In the genomic region with DNA sequence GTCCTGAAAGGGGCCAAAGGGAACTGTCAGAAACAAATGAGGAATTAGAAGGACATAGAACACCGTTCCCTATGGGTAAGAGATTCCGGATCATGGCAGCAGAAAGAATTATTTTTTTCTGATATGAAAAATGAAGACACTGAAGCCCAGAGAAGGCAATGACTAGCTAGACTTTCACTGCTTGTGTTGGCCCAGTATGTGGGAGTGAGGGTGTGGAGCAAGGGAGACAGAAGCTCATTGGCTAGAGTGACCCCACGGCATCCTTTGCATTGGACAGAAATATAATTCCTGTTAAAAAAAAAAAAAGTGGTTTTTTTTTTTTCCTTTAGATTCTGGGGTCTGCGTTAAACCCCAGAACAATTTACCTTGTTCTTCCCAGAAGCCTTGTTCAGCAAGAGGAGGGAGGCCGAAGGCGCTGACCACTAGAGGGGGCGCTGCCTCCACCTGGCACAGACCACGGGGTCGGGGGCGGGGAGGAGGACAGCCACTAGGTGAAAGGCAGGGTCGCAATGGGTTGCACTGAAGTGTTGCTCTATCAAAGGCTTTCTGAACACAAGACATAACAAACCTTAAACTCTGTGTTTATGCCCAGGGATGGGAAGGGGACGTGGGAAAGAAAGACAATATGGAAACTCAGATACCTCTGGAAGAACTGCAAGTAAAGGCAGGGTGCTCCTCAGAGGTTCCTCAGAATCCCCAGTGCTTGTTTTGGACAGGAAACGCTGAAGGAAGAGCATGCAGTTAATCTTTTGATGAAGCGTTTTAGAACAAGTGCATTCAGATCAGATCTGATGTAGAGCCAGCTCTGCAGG, we compare ENCODE assay signal across 9 cellular contexts.
DNase-seq lines count a peak whose midpoint lies in the region; ATAC-seq, FAIRE-seq and TF ChIP-seq lines count a peak whose summit lies in the region.
"Had no signal": no experiment of that assay in that cellular context is flagged by ENCODE, and none has a peak within 500 bp of the region (broad histone marks: within the 10 kb centered on the region; RNA-seq: fewer than 3 reads in every experiment).

No MANE protein-coding gene starts in this region.

- peaks cover 39% of the 10 kb centered on the region for H3K27me3 Mint-ChIP-seq in nephron (ENCODE audit: low read depth)

- peaks cover 57% of the 10 kb centered on the region for H3K4me1 Mint-ChIP-seq in nephron

- no peaks in the 10 kb centered on the region; a peak in 1 of 7 replicates for H3K27me3 ChIP-seq in H1 (replicated peaks in 1 of 4; ENCODE audit: control insufficient read depth in 3 of 4, extremely low read depth in 1 of 4, insufficient read depth in 3 of 4, low read length in 3 of 4)

- TF ChIP-seq POLR2A in H1 (IDR thresholded peaks at IDR 0.05; ENCODE audit: control extremely low read depth in 1 of 2, low read depth in 2 of 2, low read length in 2 of 2): no peak

- H3K14ac ChIP-seq in H1 (ENCODE audit: insufficient read length): no peak overlapping the region

- H3K9me3 ChIP-seq in H1 (ENCODE audit: insufficient read depth in 2 of 2, low read depth in 1 of 2, low read length in 1 of 2): no peaks in the 10 kb centered on the region

- no peak overlapping the region for H2BK120ac ChIP-seq in H1 (replicated peaks; ENCODE audit: low read depth, low read length)

- H3K4me1 ChIP-seq in H1 (replicated peaks in 1 of 4; ENCODE audit: control insufficient read depth in 3 of 4, insufficient read depth in 4 of 4, low read length in 3 of 4): peaks cover 3 to 22% (median 10%) of the 10 kb centered on the region in 4 experiments; a peak in 5 of 7 replicates

- no peak overlapping the region for H2BK15ac ChIP-seq in H1 (ENCODE audit: low read length)

- no peak overlapping the region for H3K9ac ChIP-seq in H1 (replicated peaks in 1 of 4; ENCODE audit: extremely low read depth in 1 of 4, low read depth in 3 of 4, low read length in 3 of 4)

- no peaks in the 10 kb centered on the region for H3K36me3 Mint-ChIP-seq in nephron (ENCODE audit: low read depth)

- H4K8ac ChIP-seq in H1 (ENCODE audit: extremely low read depth, insufficient read depth, low read length): no peak overlapping the region

- H3K9me3 Mint-ChIP-seq in nephron: peaks cover 3% of the 10 kb centered on the region

- H3K23ac ChIP-seq in H1 (ENCODE audit: insufficient read length): no peak overlapping the region

- H4K5ac ChIP-seq in H1 (ENCODE audit: insufficient read length, low read depth, low read length): no peak overlapping the region

- H3K4ac ChIP-seq in H1 (replicated peaks; ENCODE audit: insufficient read length, low read depth, low read length): no peak overlapping the region

- H2BK20ac ChIP-seq in H1 (ENCODE audit: low read length): no peak overlapping the region

- TF ChIP-seq RAD21 in H1 (IDR thresholded peaks at IDR 0.05 in 1 of 2, conservative IDR thresholded peaks at IDR 0.05 in 1 of 2; ENCODE audit: low read depth in 2 of 2, low read length in 2 of 2): peak; percentile 96

- DNase-seq in AG04449 (ENCODE audit: low read depth, low spot score) (no peak), NCI-H69 (lab: John Stamatoyannopoulos, UW) (peak; percentile 85), H1 (ENCODE audit: low read depth in 1 of 2, low spot score in 2 of 2) (peak; percentile 58 to 93), NCI-H1694 treated with DMSO at 0.1 percent for 48 hours (lab: John Stamatoyannopoulos, UW) (no peak), KG1 (lab: John Stamatoyannopoulos, UW) (no peak)

- POLR2A ChIA-PET in AG04449 (lab: Yijun Ruan, JAX) (interaction anchor here (0.8 kb wide), 1 partner anchor 232 kb away, joined by 3 read pairs; the partner anchor contains the start of gene NTF3), H1 (lab: Charles Lee; ENCODE audit: partially characterized antibody) (interaction anchor here (0.8 to 1.2 kb wide), 2 partner anchors 128 to 231 kb away, joined by 3 read pairs; no protein-coding TSS in a partner anchor)

- H3K27ac ChIP-seq in H1 (ENCODE audit: low read depth, low read length): no peak overlapping the region

- no peaks in the 10 kb centered on the region for H3K23me2 ChIP-seq in H1 (ENCODE audit: low read depth, low read length)

- H4K20me1 ChIP-seq in H1 (replicated peaks in 1 of 2; ENCODE audit: control insufficient read depth in 1 of 2, insufficient read depth in 2 of 2, low read length in 2 of 2): peaks cover 0 to 1% of the 10 kb centered on the region in 2 experiments

- 0 out of 2 replicates have a peak overlapping the region, but pooled peaks have one; percentile 12 for H3K18ac ChIP-seq in H1 (ENCODE audit: extremely low read depth, low read length)

- no peak for TF ChIP-seq EP300 in H1 (IDR thresholded peaks at IDR 0.05; ENCODE audit: borderline replicate concordance in 1 of 2, low read depth in 2 of 2, low read length in 2 of 2)

- H3K79me1 ChIP-seq in H1 (ENCODE audit: low read depth, low read length): no peaks in the 10 kb centered on the region

- H3K4me2 ChIP-seq in H1 (ENCODE audit: insufficient read depth in 1 of 2, low read depth in 2 of 2, low read length in 2 of 2): no peak overlapping the region

- CTCF ChIA-PET in AG04449 (lab: Yijun Ruan, JAX) (interaction anchor here (0.6 to 2.4 kb wide), 18 partner anchors 9 to 245 kb away, joined by 3 to 20 read pairs (median 4); partner anchors contain the start of gene NTF3), H1 (lab: Charles Lee; ENCODE audit: partially characterized antibody) (interaction anchor here (0.6 to 9.4 kb wide), 44 partner anchors 10 to 1762 kb away, joined by 3 to 112 read pairs (median 4); partner anchors contain the start of gene NTF3)

- 31% methylated on average over 12 of the region's 14 CpGs; no CpG with 5 or more reads in 1 of the 2 experiments for WGBS in H1 (ENCODE audit: extremely low coverage in 1 of 2, insufficient coverage in 1 of 2, insufficient read length in 1 of 2, insufficient replicate concordance in 2 of 2, low coverage in 1 of 2, low lambda C conversion rate in 2 of 2, missing lambda C conversion rate in 1 of 2), 2 experiments

- H3K79me2 ChIP-seq in H1 (ENCODE audit: control insufficient read depth in 1 of 2, insufficient read depth in 2 of 2, low read length in 2 of 2): no peaks in the 10 kb centered on the region

- TF ChIP-seq CTCF in AG04449 (IDR thresholded peaks at IDR 0.05; ENCODE audit: insufficient read depth, low read length, missing control alignments) (peak; percentile 84), GM12875 (IDR thresholded peaks at IDR 0.05; ENCODE audit: borderline replicate concordance, insufficient read depth, low read depth, low read length) (peak; percentile 73), H1 (IDR thresholded peaks at IDR 0.05; ENCODE audit: control extremely low read depth in 1 of 3, insufficient read depth in 1 of 3, low read depth in 1 of 3, low read length in 3 of 3) (peak; percentile 83 to 95 (median 89)), nephron (IDR thresholded peaks at IDR 0.05; ENCODE audit: unreplicated experiment in 3 of 3) (peak; percentile 47 to 61 (median 52))

- peak overlapping the region; percentile 93; the same call in 1 of the 2 replicates for H2BK12ac ChIP-seq in H1 (ENCODE audit: low read depth, low read length)

- no peaks in the 10 kb centered on the region for H3K36me3 ChIP-seq in H1 (ENCODE audit: control insufficient read depth in 2 of 4, insufficient read depth in 4 of 4, low read length in 3 of 4)

- peak overlapping the region in 2 of 3 experiments; percentile 10 to 45 for H3K4me3 Mint-ChIP-seq in nephron

- H2AK5ac ChIP-seq in H1 (ENCODE audit: low read depth, low read length): no peak overlapping the region

- H3K4me3 ChIP-seq in AG04449 (ENCODE audit: low read depth, low read length) (no peak overlapping the region), GM12875 (ENCODE audit: low read depth, low read length) (no peak overlapping the region), H1 (ENCODE audit: extremely low read depth in 1 of 4, insufficient read depth in 2 of 4, low read depth in 3 of 4, low read length in 4 of 4) (no peak overlapping the region)

- H3K27ac Mint-ChIP-seq in nephron: peak overlapping the region; percentile 10 to 32 (median 29)

- H2AFZ ChIP-seq in H1 (ENCODE audit: low read length): 0 out of 2 replicates have a peak overlapping the region, but pooled peaks have one; percentile 56

- no peak for ATAC-seq in GM18511 (IDR thresholded peaks at IDR 0.05; ENCODE audit: unreplicated experiment)

- no peak overlapping the region for H3K56ac ChIP-seq in H1 (replicated peaks; ENCODE audit: insufficient read length, low read depth, low read length)

- peak; percentile 60 for FAIRE-seq in H1 (lab: Jason Lieb, UNC)
- FAIRE-seq: colon had no signal

- no peak overlapping the region for H2BK5ac ChIP-seq in H1 (ENCODE audit: low read depth, low read length)

- no peak overlapping the region for H4K91ac ChIP-seq in H1 (replicated peaks; ENCODE audit: insufficient read length, low read length)

TF ChIP-seq in H1, 55 proteins besides CTCF, POLR2A, EP300 and RAD21:
- TF ChIP-seq CEBPB (IDR thresholded peaks at IDR 0.05; ENCODE audit: low read depth, low read length) (0 out of 2 replicates have a peak, but pooled peaks have one; percentile 17), ASH2L (IDR thresholded peaks at IDR 0.05; ENCODE audit: low read length) (peak; percentile 26), EGR1 (IDR thresholded peaks at IDR 0.05; ENCODE audit: borderline replicate concordance, low read depth, low read length) (peak; percentile 61; the same call in 1 of the 2 replicates), USF2 (IDR thresholded peaks at IDR 0.05; ENCODE audit: low read length) (no peak), CHD2 (IDR thresholded peaks at IDR 0.05; ENCODE audit: low read length) (0 out of 2 replicates have a peak, but pooled peaks have one; percentile 18), HDAC6 (IDR thresholded peaks at IDR 0.05; ENCODE audit: low read depth, low read length) (no peak)
- TF ChIP-seq, protein P1, sequence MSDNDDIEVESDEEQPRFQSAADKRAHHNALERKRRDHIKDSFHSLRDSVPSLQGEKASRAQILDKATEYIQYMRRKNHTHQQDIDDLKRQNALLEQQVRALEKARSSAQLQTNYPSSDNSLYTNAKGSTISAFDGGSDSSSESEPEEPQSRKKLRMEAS (IDR thresholded peaks at IDR 0.05): peak; percentile 54; the same call in 1 of the 2 replicates

Comparison
In these comparisons a context has a peak if more than half of its experiments do, and no peak if none do; other contexts are left out.
1. DNase-seq: peak in NCI-H69 (single experiment) and H1 (2 of 2); none in AG04449 (single experiment), NCI-H1694 treated with DMSO at 0.1 percent for 48 hours (single experiment) and KG1 (single experiment).
2. Peak in every context shown above with its lines, with median percentiles within 50 percentile points of each other: CTCF ChIP-seq.